ENCODE assay signal across 2 cellular contexts in genomic region chr1:193111641-193112090, GRCh38.
TF ChIP-seq lines count a peak whose summit lies in the region.

No MANE protein-coding gene starts in this region.

TF ChIP-seq in A549, 52 proteins besides CTCF, POLR2A, EP300 and RAD21:
- no peak for TF ChIP-seq NFE2L2 (conservative IDR thresholded peaks at IDR 0.05; ENCODE audit: low read length)
- TF ChIP-seq HES2 (IDR thresholded peaks at IDR 0.05), result peak; percentile 51; the same call in 1 of the 2 replicates
- no peak for TF ChIP-seq BHLHE40 (IDR thresholded peaks at IDR 0.05; ENCODE audit: low read depth, low read length)
- TF ChIP-seq GATA3 (IDR thresholded peaks at IDR 0.05; ENCODE audit: borderline replicate concordance), result no peak
- no peak for TF ChIP-seq HDAC2 (IDR thresholded peaks at IDR 0.05)
- TF ChIP-seq NR3C1 (IDR thresholded peaks at IDR 0.05), result no peak
- no peak for TF ChIP-seq RNF2 (IDR thresholded peaks at IDR 0.05; ENCODE audit: borderline replicate concordance, low read depth)
- TF ChIP-seq JUN (IDR thresholded peaks at IDR 0.05), result peak in 1 of 2 experiments; percentile 45; a peak in 1 of 5 replicates
- no peak for TF ChIP-seq CHD4 (IDR thresholded peaks at IDR 0.05; ENCODE audit: borderline replicate concordance)
- no peak for TF ChIP-seq HOXB5 (CRISPR knock-in tag; IDR thresholded peaks at IDR 0.05)
- TF ChIP-seq JUNB (IDR thresholded peaks at IDR 0.05), result 0 out of 2 replicates have a peak, but pooled peaks have one; percentile 23
- no peak for TF ChIP-seq EHF (CRISPR knock-in tag; IDR thresholded peaks at IDR 0.05)
- TF ChIP-seq MAFK (IDR thresholded peaks at IDR 0.05; ENCODE audit: partially characterized antibody), result no peak
- TF ChIP-seq, protein P1, sequence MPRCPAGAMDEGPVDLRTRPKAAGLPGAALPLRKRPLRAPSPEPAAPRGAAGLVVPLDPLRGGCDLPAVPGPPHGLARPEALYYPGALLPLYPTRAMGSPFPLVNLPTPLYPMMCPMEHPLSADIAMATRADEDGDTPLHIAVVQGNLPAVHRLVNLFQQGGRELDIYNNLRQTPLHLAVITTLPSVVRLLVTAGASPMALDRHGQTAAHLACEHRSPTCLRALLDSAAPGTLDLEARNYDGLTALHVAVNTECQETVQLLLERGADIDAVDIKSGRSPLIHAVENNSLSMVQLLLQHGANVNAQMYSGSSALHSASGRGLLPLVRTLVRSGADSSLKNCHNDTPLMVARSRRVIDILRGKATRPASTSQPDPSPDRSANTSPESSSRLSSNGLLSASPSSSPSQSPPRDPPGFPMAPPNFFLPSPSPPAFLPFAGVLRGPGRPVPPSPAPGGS (IDR thresholded peaks at IDR 0.05), result 0 out of 3 replicates have a peak, but pooled peaks have one; percentile 19
- TF ChIP-seq FOSL2 (IDR thresholded peaks at IDR 0.05), result no peak
- TF ChIP-seq FOSL2 (CRISPR knock-in tag; IDR thresholded peaks at IDR 0.05), result peak; percentile 60
- peak; percentile 98 to 99 for TF ChIP-seq CEBPB (IDR thresholded peaks at IDR 0.05)

TF ChIP-seq in HepG2, 621 proteins besides CTCF, POLR2A, EP300 and RAD21 (continues in another document):
- TF ChIP-seq ZNF530 (CRISPR knock-in tag; IDR thresholded peaks at IDR 0.05; ENCODE audit: low read depth) (no peak), ZNF460 (CRISPR knock-in tag; IDR thresholded peaks at IDR 0.05; ENCODE audit: borderline replicate concordance) (no peak), YEATS4 (CRISPR knock-in tag; IDR thresholded peaks at IDR 0.05; ENCODE audit: borderline replicate concordance) (no peak), ZNF841 (CRISPR knock-in tag; IDR thresholded peaks at IDR 0.05; ENCODE audit: borderline replicate concordance) (no peak), ZBTB49 (CRISPR knock-in tag; IDR thresholded peaks at IDR 0.05; ENCODE audit: borderline replicate concordance) (no peak), ZNF292 (CRISPR knock-in tag; IDR thresholded peaks at IDR 0.05; ENCODE audit: borderline replicate concordance, low read depth) (no peak), ESRRA (CRISPR knock-in tag; IDR thresholded peaks at IDR 0.05; ENCODE audit: low read depth) (no peak), TEAD2 (CRISPR knock-in tag; IDR thresholded peaks at IDR 0.05) (no peak), ZMYM2 (CRISPR knock-in tag; IDR thresholded peaks at IDR 0.05) (no peak), POLR2G (IDR thresholded peaks at IDR 0.05; ENCODE audit: low read depth, low read length) (peak; percentile 60; the same call in 1 of the 2 replicates), DR1 (CRISPR knock-in tag; IDR thresholded peaks at IDR 0.05) (no peak), ZBTB20 (CRISPR knock-in tag; IDR thresholded peaks at IDR 0.05; ENCODE audit: borderline replicate concordance, low read depth) (no peak), ZNF337 (CRISPR knock-in tag; IDR thresholded peaks at IDR 0.05; ENCODE audit: borderline replicate concordance, low read depth) (no peak), THYN1 (CRISPR knock-in tag; IDR thresholded peaks at IDR 0.05; ENCODE audit: borderline replicate concordance, low read depth) (no peak), ZNF891 (CRISPR knock-in tag; IDR thresholded peaks at IDR 0.05) (no peak), GRHL1 (CRISPR knock-in tag; conservative IDR thresholded peaks at IDR 0.05) (no peak), CCDC6 (CRISPR knock-in tag; IDR thresholded peaks at IDR 0.05) (no peak), NR1H2 (CRISPR knock-in tag; IDR thresholded peaks at IDR 0.05; ENCODE audit: borderline replicate concordance, low read depth) (no peak), HOXA7 (CRISPR knock-in tag; IDR thresholded peaks at IDR 0.05) (no peak), ZNF232 (CRISPR knock-in tag; IDR thresholded peaks at IDR 0.05; ENCODE audit: borderline replicate concordance) (no peak), NFKBIZ (CRISPR knock-in tag; IDR thresholded peaks at IDR 0.05) (no peak), KLF16 (CRISPR knock-in tag; IDR thresholded peaks at IDR 0.05) (no peak; a peak in 1 of 4 replicates), FOXA3 (CRISPR knock-in tag; IDR thresholded peaks at IDR 0.05) (peak; percentile 39; the same call in 1 of the 2 replicates), KMT2B (CRISPR knock-in tag; IDR thresholded peaks at IDR 0.05) (no peak; the same call in none of the 2 replicates), HMGXB4 (CRISPR knock-in tag; IDR thresholded peaks at IDR 0.05; ENCODE audit: borderline replicate concordance in 1 of 2, low read depth in 1 of 2) (no peak), TBX3 (IDR thresholded peaks at IDR 0.05; ENCODE audit: borderline replicate concordance) (no peak), ZNF720 (CRISPR knock-in tag; IDR thresholded peaks at IDR 0.05) (no peak)
- TF ChIP-seq, protein P2, sequence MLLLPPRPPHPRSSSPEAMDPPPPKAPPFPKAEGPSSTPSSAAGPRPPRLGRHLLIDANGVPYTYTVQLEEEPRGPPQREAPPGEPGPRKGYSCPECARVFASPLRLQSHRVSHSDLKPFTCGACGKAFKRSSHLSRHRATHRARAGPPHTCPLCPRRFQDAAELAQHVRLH (CRISPR knock-in tag; IDR thresholded peaks at IDR 0.05; ENCODE audit: borderline replicate concordance, low read depth), result no peak
- TF ChIP-seq, protein P3, sequence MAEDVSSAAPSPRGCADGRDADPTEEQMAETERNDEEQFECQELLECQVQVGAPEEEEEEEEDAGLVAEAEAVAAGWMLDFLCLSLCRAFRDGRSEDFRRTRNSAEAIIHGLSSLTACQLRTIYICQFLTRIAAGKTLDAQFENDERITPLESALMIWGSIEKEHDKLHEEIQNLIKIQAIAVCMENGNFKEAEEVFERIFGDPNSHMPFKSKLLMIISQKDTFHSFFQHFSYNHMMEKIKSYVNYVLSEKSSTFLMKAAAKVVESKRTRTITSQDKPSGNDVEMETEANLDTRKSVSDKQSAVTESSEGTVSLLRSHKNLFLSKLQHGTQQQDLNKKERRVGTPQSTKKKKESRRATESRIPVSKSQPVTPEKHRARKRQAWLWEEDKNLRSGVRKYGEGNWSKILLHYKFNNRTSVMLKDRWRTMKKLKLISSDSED (CRISPR knock-in tag; IDR thresholded peaks at IDR 0.05), result no peak
- TF ChIP-seq, protein P4, sequence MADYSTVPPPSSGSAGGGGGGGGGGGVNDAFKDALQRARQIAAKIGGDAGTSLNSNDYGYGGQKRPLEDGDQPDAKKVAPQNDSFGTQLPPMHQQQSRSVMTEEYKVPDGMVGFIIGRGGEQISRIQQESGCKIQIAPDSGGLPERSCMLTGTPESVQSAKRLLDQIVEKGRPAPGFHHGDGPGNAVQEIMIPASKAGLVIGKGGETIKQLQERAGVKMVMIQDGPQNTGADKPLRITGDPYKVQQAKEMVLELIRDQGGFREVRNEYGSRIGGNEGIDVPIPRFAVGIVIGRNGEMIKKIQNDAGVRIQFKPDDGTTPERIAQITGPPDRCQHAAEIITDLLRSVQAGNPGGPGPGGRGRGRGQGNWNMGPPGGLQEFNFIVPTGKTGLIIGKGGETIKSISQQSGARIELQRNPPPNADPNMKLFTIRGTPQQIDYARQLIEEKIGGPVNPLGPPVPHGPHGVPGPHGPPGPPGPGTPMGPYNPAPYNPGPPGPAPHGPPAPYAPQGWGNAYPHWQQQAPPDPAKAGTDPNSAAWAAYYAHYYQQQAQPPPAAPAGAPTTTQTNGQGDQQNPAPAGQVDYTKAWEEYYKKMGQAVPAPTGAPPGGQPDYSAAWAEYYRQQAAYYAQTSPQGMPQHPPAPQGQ (CRISPR knock-in tag; IDR thresholded peaks at IDR 0.05; ENCODE audit: borderline replicate concordance), result no peak
- TF ChIP-seq, protein P5, sequence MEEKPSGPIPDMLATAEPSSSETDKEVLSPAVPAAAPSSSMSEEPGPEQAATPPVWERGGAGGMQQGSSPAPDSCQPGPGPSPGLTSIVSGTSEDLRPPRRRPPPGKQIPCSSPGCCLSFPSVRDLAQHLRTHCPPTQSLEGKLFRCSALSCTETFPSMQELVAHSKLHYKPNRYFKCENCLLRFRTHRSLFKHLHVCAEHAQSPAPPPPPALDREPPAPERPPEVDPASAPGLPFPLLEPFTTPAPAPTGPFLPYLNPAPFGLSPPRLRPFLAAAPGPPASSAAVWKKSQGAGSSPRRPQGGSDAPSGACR (CRISPR knock-in tag; IDR thresholded peaks at IDR 0.05), result no peak
- TF ChIP-seq, protein P6, sequence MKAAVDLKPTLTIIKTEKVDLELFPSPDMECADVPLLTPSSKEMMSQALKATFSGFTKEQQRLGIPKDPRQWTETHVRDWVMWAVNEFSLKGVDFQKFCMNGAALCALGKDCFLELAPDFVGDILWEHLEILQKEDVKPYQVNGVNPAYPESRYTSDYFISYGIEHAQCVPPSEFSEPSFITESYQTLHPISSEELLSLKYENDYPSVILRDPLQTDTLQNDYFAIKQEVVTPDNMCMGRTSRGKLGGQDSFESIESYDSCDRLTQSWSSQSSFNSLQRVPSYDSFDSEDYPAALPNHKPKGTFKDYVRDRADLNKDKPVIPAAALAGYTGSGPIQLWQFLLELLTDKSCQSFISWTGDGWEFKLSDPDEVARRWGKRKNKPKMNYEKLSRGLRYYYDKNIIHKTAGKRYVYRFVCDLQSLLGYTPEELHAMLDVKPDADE (CRISPR knock-in tag; IDR thresholded peaks at IDR 0.05), result no peak
- TF ChIP-seq, protein P7, sequence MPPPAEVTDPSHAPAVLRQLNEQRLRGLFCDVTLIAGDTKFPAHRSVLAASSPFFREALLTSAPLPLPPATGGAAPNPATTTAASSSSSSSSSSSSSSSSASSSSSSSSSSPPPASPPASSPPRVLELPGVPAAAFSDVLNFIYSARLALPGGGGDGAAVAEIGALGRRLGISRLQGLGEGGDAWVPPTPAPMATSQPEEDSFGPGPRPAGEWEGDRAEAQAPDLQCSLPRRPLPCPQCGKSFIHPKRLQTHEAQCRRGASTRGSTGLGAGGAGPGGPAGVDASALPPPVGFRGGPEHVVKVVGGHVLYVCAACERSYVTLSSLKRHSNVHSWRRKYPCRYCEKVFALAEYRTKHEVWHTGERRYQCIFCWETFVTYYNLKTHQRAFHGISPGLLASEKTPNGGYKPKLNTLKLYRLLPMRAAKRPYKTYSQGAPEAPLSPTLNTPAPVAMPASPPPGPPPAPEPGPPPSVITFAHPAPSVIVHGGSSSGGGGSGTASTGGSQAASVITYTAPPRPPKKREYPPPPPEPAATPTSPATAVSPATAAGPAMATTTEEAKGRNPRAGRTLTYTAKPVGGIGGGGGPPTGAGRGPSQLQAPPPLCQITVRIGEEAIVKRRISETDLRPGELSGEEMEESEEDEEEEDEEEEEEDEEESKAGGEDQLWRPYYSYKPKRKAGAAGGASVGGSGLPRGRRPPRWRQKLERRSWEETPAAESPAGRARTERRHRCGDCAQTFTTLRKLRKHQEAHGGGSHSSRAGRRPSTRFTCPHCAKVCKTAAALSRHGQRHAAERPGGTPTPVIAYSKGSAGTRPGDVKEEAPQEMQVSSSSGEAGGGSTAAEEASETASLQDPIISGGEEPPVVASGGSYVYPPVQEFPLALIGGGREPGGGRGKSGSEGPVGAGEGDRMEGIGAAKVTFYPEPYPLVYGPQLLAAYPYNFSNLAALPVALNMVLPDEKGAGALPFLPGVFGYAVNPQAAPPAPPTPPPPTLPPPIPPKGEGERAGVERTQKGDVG (CRISPR knock-in tag; IDR thresholded peaks at IDR 0.05; ENCODE audit: borderline replicate concordance), result no peak
